9 cellular contexts compared by ENCODE assay signal in genomic region chr20:57514273-57514751, GRCh38. TPM values are rescaled to one million over a fixed set of nuclear protein-coding genes. Genes with fewer than 3 reads are reported as not detected.
DNase-seq lines count a peak whose midpoint lies in the region; ATAC-seq and TF ChIP-seq lines count a peak whose summit lies in the region.
"Had no signal": no experiment of that assay in that cellular context is flagged by ENCODE, and none has a peak within 500 bp of the region (broad histone marks: within the 10 kb centered on the region; RNA-seq: fewer than 3 reads in every experiment).

No MANE protein-coding gene starts in this region.

- H3K9me3 ChIP-seq in Caco-2, result no peaks in the 10 kb centered on the region
- H3K9me3 ChIP-seq in colonic mucosa, result no peaks in the 10 kb centered on the region
- no peaks in the 10 kb centered on the region for H3K9me3 ChIP-seq in stomach
- H3K9me3 ChIP-seq: SJSA1 had no signal

- DNase-seq in Caco-2 (peak; percentile 81 to 83), HFF-Myc (ENCODE audit: extremely low read depth, low read depth) (peak; percentile 38), RKO (ENCODE audit: low spot score) (peak; percentile 76), colonic mucosa (peak; percentile 79), kidney tubule cell (ENCODE audit: low spot score) (peak; percentile 63), stomach (peak; percentile 76)

- H3K9ac ChIP-seq in colonic mucosa (ENCODE audit: low read depth in 2 of 2, low read length in 2 of 2), result no peak overlapping the region

- intact Hi-C loops in Caco-2 (cut with micrococcal nuclease; ENCODE audit: unreplicated experiment), result loop anchor here (1.0 kb wide), 2 partner anchors 80 to 695 kb away; no protein-coding TSS in a partner anchor
- intact Hi-C loops in colonic mucosa (cut with DNase I), result loop anchor here (1.0 to 5.0 kb wide), 2 partner anchors 80 to 698 kb away; no protein-coding TSS in a partner anchor
- intact Hi-C loops in stomach (cut with DNase I; ENCODE audit: low total_unique reads), result no loop called here

- ATAC-seq in HG03025 (IDR thresholded peaks at IDR 0.05; ENCODE audit: low FRiP score, unreplicated experiment) (no peak), HG03565 (IDR thresholded peaks at IDR 0.05; ENCODE audit: unreplicated experiment) (no peak)

- peaks cover 14% of the 10 kb centered on the region for H3K27me3 Mint-ChIP-seq in Caco-2 (ENCODE audit: insufficient read depth, unreplicated experiment)

- POLR2A ChIA-PET in Caco-2 (lab: Charles Lee), result no interaction called here

- no peak overlapping the region for H3K4me3 ChIP-seq in Caco-2 (ENCODE audit: low read depth, low read length)
- no peak overlapping the region for H3K4me3 ChIP-seq in HFF-Myc (replicated peaks; ENCODE audit: low read depth, low read length)
- no peak overlapping the region for H3K4me3 ChIP-seq in colonic mucosa
- no peak overlapping the region for H3K4me3 ChIP-seq in stomach
- H3K4me3 ChIP-seq: SJSA1 had no signal

- H3K9me3 Mint-ChIP-seq in Caco-2 (ENCODE audit: unreplicated experiment), result no peaks in the 10 kb centered on the region

- no peak overlapping the region for H3K4me3 Mint-ChIP-seq in Caco-2 (ENCODE audit: unreplicated experiment)

- H3K36me3 ChIP-seq in Caco-2 (ENCODE audit: control insufficient read depth, insufficient read depth, low read length), result no peaks in the 10 kb centered on the region
- no peaks in the 10 kb centered on the region for H3K36me3 ChIP-seq in colonic mucosa
- H3K36me3 ChIP-seq in stomach, result no peaks in the 10 kb centered on the region
- H3K36me3 ChIP-seq: SJSA1 had no signal

- no peaks in the 10 kb centered on the region for H3K27me3 ChIP-seq in Caco-2 (replicated peaks; ENCODE audit: control insufficient read depth, insufficient read depth, low read length)
- no peaks in the 10 kb centered on the region for H3K27me3 ChIP-seq in colonic mucosa
- peaks cover 0 to 3% (median 0%) of the 10 kb centered on the region in 3 donors for H3K27me3 ChIP-seq in stomach
- H3K27me3 ChIP-seq: SJSA1 had no signal

- WGBS in stomach, 5 donors, result 33 to 37% (median 35%) methylated on average over 17 of the region's 17 CpGs

- TF ChIP-seq POLR2A in stomach (IDR thresholded peaks at IDR 0.05), result no peak

- no TSS peak for BruUV-seq in Caco-2 (replicated peaks; lab: Mats Ljungman, UMichigan)

- no peak overlapping the region for H3K27ac ChIP-seq in colonic mucosa
- H3K27ac ChIP-seq in stomach, result no peak overlapping the region
- H3K27ac ChIP-seq: SJSA1 had no signal

- H3K4me1 Mint-ChIP-seq in Caco-2 (ENCODE audit: low read depth, unreplicated experiment), result no peaks in the 10 kb centered on the region

- H3K4me1 ChIP-seq in Caco-2 (no peaks in the 10 kb centered on the region), colonic mucosa (no peaks in the 10 kb centered on the region), stomach (peaks cover 0 to 3% (median 0%) of the 10 kb centered on the region in 4 donors)
- H3K4me1 ChIP-seq: SJSA1 had no signal

- no peaks in the 10 kb centered on the region for H3K36me3 Mint-ChIP-seq in Caco-2 (ENCODE audit: insufficient read depth, unreplicated experiment)

- peak; percentile 97 for TF ChIP-seq CTCF in Caco-2 (IDR thresholded peaks at IDR 0.05; ENCODE audit: insufficient read depth in 1 of 2, low read depth in 1 of 2, low read length in 1 of 2, severe bottlenecking in 1 of 2, unreplicated experiment in 1 of 2)
- peak; percentile 70 for TF ChIP-seq CTCF in HFF-Myc (IDR thresholded peaks at IDR 0.05; ENCODE audit: low read depth, low read length, missing control alignments)
- peak; percentile 69 for TF ChIP-seq CTCF in colonic mucosa (IDR thresholded peaks at IDR 0.05)
- TF ChIP-seq CTCF in stomach (IDR thresholded peaks at IDR 0.05), result peak in 5 of 7 experiments; percentile 54 to 90 (median 74)

- no peak overlapping the region for H3K27ac Mint-ChIP-seq in Caco-2 (ENCODE audit: unreplicated experiment)

- TF ChIP-seq EP300 in stomach (IDR thresholded peaks at IDR 0.05), result no peak

- CTCF ChIA-PET in Caco-2 (lab: Charles Lee), result interaction anchor here (0.6 to 2.1 kb wide), 4 partner anchors 78 to 355 kb away, joined by 3 to 14 read pairs (median 9); no protein-coding TSS in a partner anchor

RNA-seq across cellular contexts. Expression of gene CTCFL, which starts 10.6 kb away (rescaled TPM):
- total RNA-seq in Caco-2 (2022) (not detected in 2 replicates), colonic mucosa (under 1 TPM in 1 of 2 donors, not detected in 1; 0.47 TPM), stomach (not detected)
- polyA plus RNA-seq in stomach, result not detected
- total RNA-seq: SJSA1 had no signal

RNA-seq across cellular contexts. Expression of gene PCK1, which starts 46.6 kb away (rescaled TPM):
- total RNA-seq in Caco-2 (2022) (0.42 TPM in 1 of 2 replicates, not detected in the other), colonic mucosa (100 to 1,000 TPM; 272 TPM), stomach (100 to 1,000 TPM in 1 of 5 donors, 10 to 100 TPM in 2, under 1 TPM in 2; 0.43 to 311 (median 10.5) TPM)
- under 1 TPM; 0.12 to 0.76 (median 0.43) TPM for polyA plus RNA-seq in stomach
- total RNA-seq: SJSA1 had no signal
